Comparison of ENCODE assay signal across 12 cellular contexts in the genomic region with DNA sequence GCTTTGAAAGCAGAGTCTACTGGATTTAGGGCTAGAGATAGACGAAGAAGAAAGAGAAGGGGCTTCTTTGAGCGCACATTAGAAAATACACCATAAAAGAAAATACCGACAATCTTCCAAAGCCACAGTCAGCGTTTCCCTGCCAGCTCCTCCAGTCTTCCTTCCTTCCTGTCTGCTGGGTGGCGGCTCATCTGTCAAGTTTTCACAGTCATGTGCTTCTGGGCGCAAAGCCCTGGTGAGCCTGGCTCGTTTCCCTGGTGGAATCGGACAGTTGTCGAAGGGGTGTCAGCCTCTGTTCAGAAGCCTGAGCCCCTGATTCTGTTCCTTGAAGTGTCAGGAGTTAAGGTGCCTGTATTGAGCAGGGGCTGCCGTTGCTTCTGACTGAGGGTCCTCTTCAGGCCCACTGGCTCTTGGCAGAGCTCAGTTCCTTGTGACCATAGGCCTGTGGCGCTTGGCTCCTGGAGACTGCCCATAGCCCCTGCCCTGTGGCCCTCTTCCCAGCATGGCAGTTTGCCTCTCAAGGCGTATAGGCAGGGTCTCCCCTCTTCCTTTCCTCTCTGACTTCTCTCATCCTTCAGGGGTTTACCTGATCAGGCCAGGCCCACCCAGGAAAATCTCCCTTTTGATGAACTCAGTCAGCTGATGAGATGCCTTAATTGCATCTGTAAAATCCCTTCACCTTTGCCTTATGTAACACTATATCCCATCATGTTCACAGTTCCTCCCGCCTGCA. TPM values are rescaled to one million over a fixed set of nuclear protein-coding genes. Genes with fewer than 3 reads are reported as not detected.
A peak's percentile ranks its signal among the peaks of the same experiment; 100 is the strongest.
DNase-seq lines count a peak whose midpoint lies in the region; ATAC-seq, FAIRE-seq and TF ChIP-seq lines count a peak whose summit lies in the region.
"Had no signal": no experiment of that assay in that cellular context is flagged by ENCODE, and none has a peak within 500 bp of the region (broad histone marks: within the 10 kb centered on the region; RNA-seq: fewer than 3 reads in every experiment).

No MANE protein-coding gene starts in this region.

- POLR2A ChIA-PET in endothelial cell of umbilical vein (lab: Charles Lee) (interaction anchor here (0.6 kb wide), 1 partner anchor 118 kb away, joined by 7 read pairs; no protein-coding TSS in a partner anchor), T-cell (lab: Charles Lee) (no interaction called here)

- no peak overlapping the region for H4K91ac ChIP-seq in trophoblast cell (ENCODE audit: low read depth, low read length)

- H3K4ac ChIP-seq in trophoblast cell (ENCODE audit: low read depth, low read length), result no peak overlapping the region

- WGBS in trophoblast cell (ENCODE audit: extremely low coverage, insufficient coverage, insufficient read length), result no CpG with 5 or more reads among the region's 13 CpGs
- 74 to 85% methylated on average over 13 of the region's 13 CpGs for WGBS in pancreas, 2 donors

- H3K27me3 ChIP-seq in BLaER1 treated with 17β-estradiol and CSF1 and Interleukin-3, amounts not matched to agents 10 nM and 100 nM, result peaks cover 0 to 21% (median 0%) of the 10 kb centered on the region in 11 experiments; a peak in 3 of 22 replicates
- no peaks in the 10 kb centered on the region for H3K27me3 ChIP-seq in endothelial cell of umbilical vein (ENCODE audit: control insufficient read depth in 2 of 2, insufficient read depth in 2 of 2, low read length in 2 of 2)
- H3K27me3 ChIP-seq in trophoblast cell (ENCODE audit: insufficient read depth, low read length), result no peaks in the 10 kb centered on the region
- no peaks in the 10 kb centered on the region for H3K27me3 ChIP-seq in pancreas

- no peak overlapping the region for H3K23ac ChIP-seq in trophoblast cell (ENCODE audit: low read length)

- H3K4me1 ChIP-seq in BLaER1 treated with 17β-estradiol and CSF1 and Interleukin-3, amounts not matched to agents 10 nM and 100 nM, result peaks cover 75 to 99% (median 89%) of the 10 kb centered on the region in 10 experiments
- H3K4me1 ChIP-seq in endothelial cell of umbilical vein (ENCODE audit: control insufficient read depth, extremely low read depth, insufficient read depth, low read length) (peaks cover 45% of the 10 kb centered on the region), trophoblast cell (ENCODE audit: control insufficient read depth in 1 of 2, insufficient read depth in 2 of 2, low read length in 2 of 2) (peaks cover 0 to 2% of the 10 kb centered on the region in 2 experiments), pancreas (no peaks in the 10 kb centered on the region)

- H3K14ac ChIP-seq in trophoblast cell (ENCODE audit: low read length), result no peak overlapping the region

- intact Hi-C loops in endothelial cell of umbilical vein (cut with micrococcal nuclease) (loop anchor here (5.0 kb wide), 1 partner anchor 261 kb away; the partner anchor contains the start of gene PTTG1IP), pancreas (cut with DNase I) (loop anchor here in 1 of 3 donors (10.0 kb wide), 1 partner anchor 188 kb away; the partner anchor contains the start of gene SLX9)

- peak overlapping the region in 5 of 11 experiments; percentile 1 to 82 (median 75); a peak in 10 of 22 replicates for H3K27ac ChIP-seq in BLaER1 treated with 17β-estradiol and CSF1 and Interleukin-3, amounts not matched to agents 10 nM and 100 nM
- H3K27ac ChIP-seq in endothelial cell of umbilical vein (ENCODE audit: insufficient read depth, low read depth, low read length), result peak overlapping the region; percentile 53
- H3K27ac ChIP-seq in trophoblast cell (ENCODE audit: low read depth, low read length), result no peak overlapping the region
- no peak overlapping the region for H3K27ac ChIP-seq in pancreas

- CTCF ChIA-PET in endothelial cell of umbilical vein (lab: Charles Lee) (interaction anchor here (1.7 to 9.3 kb wide), 4 partner anchors 31 to 184 kb away, joined by 3 to 269 read pairs (median 112); no protein-coding TSS in a partner anchor), T-cell (lab: Charles Lee) (interaction anchor here in 1 of 2 donors (1.0 kb wide), 1 partner anchor 183 kb away, joined by 3 read pairs; no protein-coding TSS in a partner anchor)

- peaks cover 19 to 29% (median 20%) of the 10 kb centered on the region in 3 donors for H3K4me1 Mint-ChIP-seq in T-cell

- peaks cover 3% of the 10 kb centered on the region for H3K79me2 ChIP-seq in endothelial cell of umbilical vein (ENCODE audit: control insufficient read depth, insufficient read depth, low read length)
- no peaks in the 10 kb centered on the region for H3K79me2 ChIP-seq in trophoblast cell (ENCODE audit: control insufficient read depth, insufficient read depth, low read length, poor library complexity)

- H3K9ac ChIP-seq in BLaER1 treated with 17β-estradiol and CSF1 and Interleukin-3, amounts not matched to agents 10 nM and 100 nM, result peak overlapping the region in 10 of 11 experiments; percentile 17 to 72 (median 46); a peak in 17 of 22 replicates
- H3K9ac ChIP-seq in endothelial cell of umbilical vein (replicated peaks; ENCODE audit: extremely low read depth, insufficient read depth, low read length), result peak overlapping the region; percentile 51
- H3K9ac ChIP-seq in trophoblast cell (ENCODE audit: low read length), result no peak overlapping the region

- dilution Hi-C loops in endothelial cell of umbilical vein (cut with MboI; ENCODE audit: extremely low pct_ligation_motif_present, low sequenced_read_pairs), result loop anchor here (25.0 kb wide), 1 partner anchor 196 kb away; the partner anchor contains the start of gene SLX9

- ATAC-seq in pancreas, result no peak
- ATAC-seq in T-cell (replicated peaks in 1 of 4), result no peak

- no peak overlapping the region for H2AFZ ChIP-seq in endothelial cell of umbilical vein (ENCODE audit: low read depth, low read length)
- peak overlapping the region; percentile 30 for H2AFZ ChIP-seq in trophoblast cell (ENCODE audit: insufficient read depth, low read length, poor library complexity)

- H3K4me2 ChIP-seq in BLaER1 treated with 17β-estradiol and CSF1 and Interleukin-3, amounts not matched to agents 10 nM and 100 nM, result peak overlapping the region; percentile 78 to 95 (median 89)
- H3K4me2 ChIP-seq in endothelial cell of umbilical vein (ENCODE audit: insufficient read depth, low read length) (peak overlapping the region; percentile 79), trophoblast cell (ENCODE audit: low read length) (no peak overlapping the region)

- peaks cover 0 to 85% (median 73%) of the 10 kb centered on the region in 11 experiments; a peak in 19 of 22 replicates for H4K20me1 ChIP-seq in BLaER1 treated with 17β-estradiol and CSF1 and Interleukin-3, amounts not matched to agents 10 nM and 100 nM
- H4K20me1 ChIP-seq in endothelial cell of umbilical vein (replicated peaks; ENCODE audit: control insufficient read depth, extremely low read depth, insufficient read depth, low read length), result no peaks in the 10 kb centered on the region

- H3K9me1 ChIP-seq in endothelial cell of umbilical vein (replicated peaks; ENCODE audit: control insufficient read depth, extremely low read depth, insufficient read depth, low read length), result no peaks in the 10 kb centered on the region

- H3K9me3 Mint-ChIP-seq in T-cell, result no peaks in the 10 kb centered on the region
- H3K9me3 Mint-ChIP-seq: activated CD4-positive, alpha-beta T cell treated with anti-CD3 and anti-CD28 coated beads, Interleukin-2, amount 10 ng/mL, durations not matched to agents 24 days and 14 days had no signal

- H2AK5ac ChIP-seq in trophoblast cell (ENCODE audit: low read length), result no peak overlapping the region

- H3K36me3 ChIP-seq in BLaER1 treated with 17β-estradiol and CSF1 and Interleukin-3, amounts not matched to agents 10 nM and 100 nM, result peaks cover 0 to 20% (median 4%) of the 10 kb centered on the region in 11 experiments; a peak in 8 of 22 replicates
- H3K36me3 ChIP-seq in endothelial cell of umbilical vein (ENCODE audit: control insufficient read depth in 2 of 2, extremely low read depth in 1 of 2, insufficient read depth in 2 of 2, low read length in 2 of 2), result no peaks in the 10 kb centered on the region
- H3K36me3 ChIP-seq in trophoblast cell (ENCODE audit: control insufficient read depth in 1 of 2, insufficient read depth in 2 of 2, low read length in 2 of 2), result peaks cover 7 to 14% of the 10 kb centered on the region in 2 experiments
- H3K36me3 ChIP-seq in pancreas, result no peaks in the 10 kb centered on the region

- BruUV-seq in endothelial cell of umbilical vein (replicated peaks; lab: Mats Ljungman, UMichigan), result no TSS peak

- no peak for TF ChIP-seq POLR2A in endothelial cell of umbilical vein (IDR thresholded peaks at IDR 0.05; ENCODE audit: low read depth, low read length)

- H2BK120ac ChIP-seq in trophoblast cell (ENCODE audit: insufficient read depth, low read length, poor library complexity), result no peak overlapping the region

- no peak overlapping the region for H2BK5ac ChIP-seq in trophoblast cell (ENCODE audit: low read depth, low read length, poor library complexity)

- H4K8ac ChIP-seq in trophoblast cell (ENCODE audit: low read depth, low read length), result no peak overlapping the region

- H4K12ac ChIP-seq in trophoblast cell (ENCODE audit: low read depth, low read length), result no peak overlapping the region

- H3K18ac ChIP-seq in trophoblast cell (ENCODE audit: low read length), result no peak overlapping the region

- H3K9me3 ChIP-seq in BLaER1 treated with 17β-estradiol and CSF1 and Interleukin-3, amounts not matched to agents 10 nM and 100 nM (replicated peaks in 1 of 11), result no peaks in the 10 kb centered on the region
- H3K9me3 ChIP-seq in endothelial cell of umbilical vein (replicated peaks; ENCODE audit: control insufficient read depth, insufficient read depth, low read length) (no peaks in the 10 kb centered on the region), trophoblast cell (ENCODE audit: insufficient read depth, low read depth, low read length) (no peaks in the 10 kb centered on the region), pancreas (no peaks in the 10 kb centered on the region)

- H3K79me1 ChIP-seq in trophoblast cell (ENCODE audit: low read length), result no peaks in the 10 kb centered on the region

- peak; percentile 95 for FAIRE-seq in endothelial cell of umbilical vein (lab: Jason Lieb, UNC)
- FAIRE-seq in pancreas (lab: Jason Lieb, UNC), result no peak
- FAIRE-seq: HTR-8/SVneo had no signal

- no peaks in the 10 kb centered on the region for H3K36me3 Mint-ChIP-seq in T-cell

- no peak overlapping the region for H2BK12ac ChIP-seq in trophoblast cell (ENCODE audit: low read length)

- H3K4me3 ChIP-seq in BLaER1 treated with 17β-estradiol and CSF1 and Interleukin-3, amounts not matched to agents 10 nM and 100 nM, result peak overlapping the region in 2 of 10 experiments; percentile 0 to 2; a peak in 2 of 20 replicates
- H3K4me3 ChIP-seq in endothelial cell of umbilical vein (replicated peaks in 1 of 3; ENCODE audit: insufficient read depth in 1 of 3, low read depth in 1 of 3, low read length in 3 of 3), result no peak overlapping the region
- H3K4me3 ChIP-seq in trophoblast cell (ENCODE audit: low read depth, low read length), result no peak overlapping the region
- no peak overlapping the region for H3K4me3 ChIP-seq in pancreas

- peak overlapping the region in 1 of 2 donors; percentile 45 for H3K27ac Mint-ChIP-seq in T-cell
- H3K27ac Mint-ChIP-seq: activated CD4-positive, alpha-beta T cell treated with anti-CD3 and anti-CD28 coated beads, Interleukin-2, amount 10 ng/mL, durations not matched to agents 24 days and 14 days had no signal

- DNase-seq in endothelial cell of umbilical vein (ENCODE audit: low read depth, low spot score) (peak; percentile 46), trophoblast cell (no peak), pancreas (no peak), cortex of kidney (lab: John Stamatoyannopoulos, UW) (no peak), T-cell (no peak), activated T-cell treated with anti-CD3 and anti-CD28 coated beads for 4 hours (no peak)
- DNase-seq: activated CD4-positive, alpha-beta T cell treated with anti-CD3 and anti-CD28 coated beads, Interleukin-2, amount 10 ng/mL, durations not matched to agents 24 days and 14 days; activated gamma-delta T cell; NCI-H1092 had no signal

- no peaks in the 10 kb centered on the region for H3K27me3 Mint-ChIP-seq in T-cell
- H3K27me3 Mint-ChIP-seq: activated CD4-positive, alpha-beta T cell treated with anti-CD3 and anti-CD28 coated beads, Interleukin-2, amount 10 ng/mL, durations not matched to agents 24 days and 14 days had no signal

- TF ChIP-seq CTCF in endothelial cell of umbilical vein (IDR thresholded peaks at IDR 0.05; ENCODE audit: extremely low read depth in 1 of 2, insufficient read depth in 1 of 2, low read depth in 1 of 2, low read length in 2 of 2), result no peak
- TF ChIP-seq CTCF in pancreas (IDR thresholded peaks at IDR 0.05), result no peak

- H3K4me3 Mint-ChIP-seq in T-cell, result no peak overlapping the region
- H3K4me3 Mint-ChIP-seq: activated CD4-positive, alpha-beta T cell treated with anti-CD3 and anti-CD28 coated beads, Interleukin-2, amount 10 ng/mL, durations not matched to agents 24 days and 14 days had no signal

RNA-seq across cellular contexts. Expression of gene ADARB1, which starts 58.6 kb away (rescaled TPM):
- 7.1 TPM for polyA plus RNA-seq in PFSK-1 (2012; ENCODE audit: insufficient read length, low read depth)
- total RNA-seq in endothelial cell of umbilical vein, result 54.3 and 55.5 TPM in 2 replicates
- 17.8 and 32.5 TPM in 2 replicates for polyA plus RNA-seq in endothelial cell of umbilical vein
- 17.4 and 18.8 TPM in 2 replicates for polyA plus RNA-seq in endothelial cell of umbilical vein (2011; cell fraction: cytosol; rRNA removed)
- 88.3 and 92.8 TPM in 2 replicates for polyA plus RNA-seq in endothelial cell of umbilical vein (2011; cell fraction: nucleus; rRNA removed)
- 29.3 and 33.4 TPM in 2 replicates for polyA plus RNA-seq in endothelial cell of umbilical vein (2012)
- polyA minus RNA-seq in endothelial cell of umbilical vein, result 41.5 and 43.3 TPM in 2 replicates
- polyA minus RNA-seq in endothelial cell of umbilical vein (2011; cell fraction: cytosol; rRNA and poly(A)+ RNA removed), result 54.5 TPM
- 48.7 and 51.7 TPM in 2 replicates for polyA minus RNA-seq in endothelial cell of umbilical vein (2011; cell fraction: nucleus; rRNA and poly(A)+ RNA removed)
- polyA plus RNA-seq in trophoblast cell (2013), result 12.9 and 14.2 TPM in 2 replicates
- total RNA-seq in pancreas, result 10 to 100 TPM in 1 of 6 donors, 1 to 10 TPM in 5; 5.4 to 10.1 (median 6.3) TPM
- polyA plus RNA-seq in pancreas, result 1 to 10 TPM; 5.6 to 7.9 TPM
- 10 to 100 TPM; 39.7 to 50.3 (median 44.5) TPM for total RNA-seq in T-cell
